ENCODE assay signal across 16 cellular contexts in the genomic region with DNA sequence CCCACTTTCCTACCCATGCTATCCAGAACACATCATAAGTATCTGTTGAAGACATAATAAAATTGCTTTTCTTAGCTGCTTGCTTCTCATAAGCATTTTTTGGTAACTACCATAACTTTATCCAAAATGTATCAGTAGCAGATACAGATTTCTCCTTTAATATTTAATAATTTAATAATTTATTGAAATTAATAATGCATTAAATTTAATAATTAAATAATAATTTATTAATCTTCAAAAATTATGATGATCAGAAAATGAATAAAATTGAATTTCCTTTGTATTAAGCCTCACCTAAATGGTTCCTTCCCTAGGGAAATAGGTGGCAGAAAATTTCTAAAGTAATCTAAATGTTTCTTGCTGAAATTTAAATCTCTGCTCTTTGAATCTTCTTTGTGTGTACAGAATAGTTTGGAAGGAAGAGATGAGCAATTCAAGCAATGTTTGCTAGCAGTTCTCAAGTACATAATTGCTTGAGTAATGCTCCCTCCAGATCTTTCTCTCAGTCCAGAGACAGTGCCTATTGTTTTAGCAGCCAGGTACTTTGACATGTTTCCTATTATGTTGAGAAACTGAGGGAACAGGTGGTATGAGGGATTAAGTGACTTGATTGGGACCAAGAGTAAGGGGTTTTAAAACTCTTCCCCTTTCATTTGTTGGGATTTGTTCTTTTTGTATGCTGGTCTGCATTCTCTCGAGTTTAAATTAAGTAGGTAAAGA.
"Had no signal": no experiment of that assay in that cellular context is flagged by ENCODE, and none has a peak within 500 bp of the region (broad histone marks: within the 10 kb centered on the region; RNA-seq: fewer than 3 reads in every experiment).

No MANE protein-coding gene starts in this region.

- H3K9me3 ChIP-seq: adrenal gland, breast epithelium, heart right ventricle, sigmoid colon, thyroid gland had no signal

- DNase-seq: activated CD4-positive, alpha-beta T cell treated with anti-CD3 and anti-CD28 coated beads, Interleukin-2, amount 50 U/mL, for 48 hours; activated gamma-delta T cell treated with Interleukin-2 at 50 U/mL for 16 hours; adrenal gland; cortex of kidney; effector CD4-positive, alpha-beta T cell; heart right ventricle; immature natural killer cell; mesenchymal stem cell; posterior cingulate gyrus; sigmoid colon; stimulated activated naive CD4-positive, alpha-beta T cell treated with Interleukin-2 at 50 U/mL for 16 hours; T-helper 1 cell; T-helper 9 cell; thyroid gland had no signal

- H3K27ac ChIP-seq: breast epithelium, heart right ventricle, thyroid gland, VCaP had no signal

- H3K4me1 ChIP-seq: breast epithelium had no signal

- H3K36me3 ChIP-seq: adrenal gland, breast epithelium, heart right ventricle, sigmoid colon, thyroid gland had no signal

- H3K4me3 ChIP-seq: adrenal gland, breast epithelium, heart right ventricle, sigmoid colon, thyroid gland had no signal

- H3K27me3 ChIP-seq: adrenal gland, breast epithelium, heart right ventricle, sigmoid colon, thyroid gland had no signal
